ENCODE assay signal across 11 cellular contexts in the genomic region with DNA sequence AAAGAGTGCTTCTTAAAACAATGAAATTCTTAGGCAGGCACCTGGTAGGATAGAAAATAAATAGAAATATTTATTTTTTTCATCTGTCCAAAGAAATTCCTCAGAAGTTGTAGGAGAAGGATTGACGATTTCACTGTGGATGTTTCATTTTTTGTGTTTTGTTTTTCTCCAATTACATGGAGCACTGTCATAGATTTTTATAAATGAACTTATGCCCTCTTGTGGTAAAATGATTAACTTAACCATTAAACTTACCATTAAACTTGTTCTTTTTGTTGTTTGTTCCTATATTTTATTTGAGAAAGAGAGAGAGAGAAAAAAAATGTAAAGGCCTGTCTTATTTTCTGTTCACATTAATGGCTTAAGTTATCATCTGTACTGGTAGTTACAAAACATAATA.
DNase-seq lines count a peak whose midpoint lies in the region; ATAC-seq and TF ChIP-seq lines count a peak whose summit lies in the region.
"Had no signal": no experiment of that assay in that cellular context is flagged by ENCODE, and none has a peak within 500 bp of the region (broad histone marks: within the 10 kb centered on the region; RNA-seq: fewer than 3 reads in every experiment).

No MANE protein-coding gene starts in this region.

- H3K9ac ChIP-seq in OCI-LY1 (ENCODE audit: low read length): no peak overlapping the region

- H3K36me3 ChIP-seq in OCI-LY1 (ENCODE audit: insufficient read depth, low read length): no peaks in the 10 kb centered on the region
- no peaks in the 10 kb centered on the region for H3K36me3 ChIP-seq in psoas muscle (ENCODE audit: insufficient read depth in 1 of 2, low read depth in 1 of 2)
- no peaks in the 10 kb centered on the region for H3K36me3 ChIP-seq in ovary
- H3K36me3 ChIP-seq: vagina had no signal

- no peaks in the 10 kb centered on the region for H4K20me1 ChIP-seq in OCI-LY1 (ENCODE audit: insufficient read depth, low read length)

- intact Hi-C loops in psoas muscle (cut with DNase I): loop anchor here in 1 of 2 donors (10.0 kb wide), 1 partner anchor 858 kb away; no protein-coding TSS in a partner anchor
- intact Hi-C loops in ovary (cut with DNase I): no loop called here

- no peaks in the 10 kb centered on the region for H3K36me3 Mint-ChIP-seq in endothelial cell (ENCODE audit: low read depth, unreplicated experiment)

- H3K4me1 ChIP-seq in OCI-LY1 (ENCODE audit: insufficient read depth, low read length, severe bottlenecking) (no peaks in the 10 kb centered on the region), psoas muscle (peaks cover 7% of the 10 kb centered on the region), ovary (ENCODE audit: insufficient read depth) (no peaks in the 10 kb centered on the region)
- H3K4me1 ChIP-seq: vagina had no signal

- no peaks in the 10 kb centered on the region for H3K9me2 ChIP-seq in OCI-LY1 (ENCODE audit: low read depth, low read length)

- no peak for TF ChIP-seq POLR2A in ovary (IDR thresholded peaks at IDR 0.05)

- no peaks in the 10 kb centered on the region for H3K9me3 ChIP-seq in OCI-LY1 (ENCODE audit: low read length)
- no peaks in the 10 kb centered on the region for H3K9me3 ChIP-seq in psoas muscle
- H3K9me3 ChIP-seq in ovary: no peaks in the 10 kb centered on the region
- H3K9me3 ChIP-seq: vagina had no signal

- no peak for ATAC-seq in psoas muscle
- ATAC-seq in GM19463 (IDR thresholded peaks at IDR 0.05; ENCODE audit: unreplicated experiment): no peak
- ATAC-seq in GM21576 (IDR thresholded peaks at IDR 0.05; ENCODE audit: unreplicated experiment): no peak

- DNase-seq in NCI-H510A treated with DMSO at 0.1 percent for 48 hours (lab: John Stamatoyannopoulos, UW) (peak; percentile 18), NCI-H510A (lab: John Stamatoyannopoulos, UW) (no peak), endothelial cell (ENCODE audit: low spot score) (no peak), psoas muscle (no peak), ovary (no peak)
- DNase-seq: activated naive CD4-positive, alpha-beta T cell treated with Interleukin-2 at 50 U/mL for 16 hours had no signal

- no peak overlapping the region for H2AFZ ChIP-seq in OCI-LY1 (ENCODE audit: low read length)

- no peaks in the 10 kb centered on the region for H3K27me3 ChIP-seq in OCI-LY1 (ENCODE audit: insufficient read depth, low read length)
- H3K27me3 ChIP-seq in psoas muscle (ENCODE audit: insufficient read depth in 3 of 3, low read length in 2 of 3): no peaks in the 10 kb centered on the region
- no peaks in the 10 kb centered on the region for H3K27me3 ChIP-seq in ovary
- H3K27me3 ChIP-seq: vagina had no signal

- H3K4me3 ChIP-seq in OCI-LY1 (ENCODE audit: low read depth, low read length, poor library complexity, severe bottlenecking) (no peak overlapping the region), psoas muscle (no peak overlapping the region), ovary (no peak overlapping the region)
- H3K4me3 ChIP-seq: vagina had no signal

- no peak overlapping the region for H3K27ac ChIP-seq in OCI-LY1 (ENCODE audit: low read depth, low read length, poor library complexity, severe bottlenecking)
- no peak overlapping the region for H3K27ac ChIP-seq in psoas muscle
- H3K27ac ChIP-seq in ovary: no peak overlapping the region
- H3K27ac ChIP-seq: vagina had no signal

- H3K27me3 Mint-ChIP-seq in endothelial cell (ENCODE audit: unreplicated experiment): no peaks in the 10 kb centered on the region
- H3K27me3 Mint-ChIP-seq: B cell had no signal

- TF ChIP-seq CTCF in OCI-LY1 (IDR thresholded peaks at IDR 0.05; ENCODE audit: low read length) (peak; percentile 51), endothelial cell (IDR thresholded peaks at IDR 0.05; ENCODE audit: unreplicated experiment) (peak; percentile 56), psoas muscle (IDR thresholded peaks at IDR 0.05) (peak; percentile 15), ovary (IDR thresholded peaks at IDR 0.05) (no peak)

- H3F3A ChIP-seq in OCI-LY1 (ENCODE audit: insufficient read depth, low read length): no peaks in the 10 kb centered on the region

- no peaks in the 10 kb centered on the region for H3K79me2 ChIP-seq in OCI-LY1 (ENCODE audit: insufficient read depth, low read length)

- H3K27ac Mint-ChIP-seq in endothelial cell (ENCODE audit: unreplicated experiment): no peak overlapping the region
- H3K27ac Mint-ChIP-seq: B cell had no signal

- H3K4me3 Mint-ChIP-seq in endothelial cell (ENCODE audit: unreplicated experiment): no peak overlapping the region
- H3K4me3 Mint-ChIP-seq: B cell had no signal

- 2 to 9% (median 6%) methylated on average over 1 of the region's 1 CpG for WGBS in psoas muscle, 3 donors
- 6 to 13% (median 7%) methylated on average over 1 of the region's 1 CpG for WGBS in ovary, 3 donors

- H3K4me2 ChIP-seq in OCI-LY1 (ENCODE audit: low read length): no peak overlapping the region

- no peak for TF ChIP-seq EP300 in ovary (IDR thresholded peaks at IDR 0.05)

- no peaks in the 10 kb centered on the region for H3K4me1 Mint-ChIP-seq in endothelial cell (ENCODE audit: unreplicated experiment)
- H3K4me1 Mint-ChIP-seq: B cell had no signal

- no peaks in the 10 kb centered on the region for H3K9me3 Mint-ChIP-seq in endothelial cell (ENCODE audit: unreplicated experiment)

Comparison
In these comparisons a context has a peak if more than half of its experiments do, and no peak if none do; other contexts are left out.
1. CTCF ChIP-seq: peak in OCI-LY1 (single experiment), endothelial cell (single experiment) and psoas muscle (single experiment); none in ovary (0 of 3).